Comparison of ENCODE assay signal across 12 cellular contexts in the genomic region with DNA sequence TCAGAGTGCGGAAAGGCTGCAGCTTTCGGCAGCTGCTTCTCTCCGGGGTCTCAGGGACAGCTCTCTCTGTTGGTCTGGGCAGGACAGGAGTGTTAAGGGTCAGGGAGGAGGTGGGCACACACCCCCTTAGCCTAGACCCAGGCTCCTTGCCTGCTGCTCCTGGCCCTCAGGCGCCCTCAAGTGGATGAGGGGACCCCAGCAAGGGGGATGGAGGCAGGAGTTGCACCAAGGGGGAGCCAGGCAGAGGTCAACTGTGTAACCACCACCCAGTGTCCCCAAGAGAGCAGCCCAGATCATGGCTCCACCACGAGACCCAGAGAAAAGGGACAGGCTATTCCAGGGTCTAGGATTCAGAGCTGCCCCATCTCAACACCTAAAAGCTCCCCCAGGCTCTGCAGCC. TPM values are rescaled to one million over a fixed set of nuclear protein-coding genes. Genes with fewer than 3 reads are reported as not detected.
DNase-seq lines count a peak whose midpoint lies in the region; ATAC-seq and TF ChIP-seq lines count a peak whose summit lies in the region.
"Had no signal": no experiment of that assay in that cellular context is flagged by ENCODE, and none has a peak within 500 bp of the region (broad histone marks: within the 10 kb centered on the region; RNA-seq: fewer than 3 reads in every experiment).

No MANE protein-coding gene starts in this region.

- in situ Hi-C loops in KBM-7 (cut with MboI; ENCODE audit: low pct_unique_long_range_greater_than_20kb, low sequenced_read_pairs): no loop called here

- no peak overlapping the region for H3K4me2 ChIP-seq in OCI-LY3 (ENCODE audit: low read length)

- H3K79me2 ChIP-seq in OCI-LY3 (ENCODE audit: low read length): no peaks in the 10 kb centered on the region

- no peaks in the 10 kb centered on the region for H3K36me3 Mint-ChIP-seq in type B pancreatic cell

- DNase-seq in cardiac muscle cell (ENCODE audit: low read depth in 1 of 2, low spot score in 1 of 2) (no peak), right cardiac atrium (no peak), cerebellum (ENCODE audit: low spot score) (peak; percentile 10), type B pancreatic cell (ENCODE audit: extremely low spot score, unreplicated experiment) (no peak), NCI-H446 treated with DMSO at 0.1 percent for 48 hours (lab: John Stamatoyannopoulos, UW) (no peak), NCI-H524 (lab: John Stamatoyannopoulos, UW) (no peak), KBM-7 (no peak)
- DNase-seq: activated effector memory CD4-positive, alpha-beta T cell treated with Interleukin-2 at 50 U/mL for 16 hours; NCI-H524 treated with DMSO at 0.1 percent for 48 hours had no signal

- intact Hi-C loops in right cardiac atrium (cut with DNase I): no loop called here

- no peak overlapping the region for H3K4me3 Mint-ChIP-seq in type B pancreatic cell

- WGBS in right cardiac atrium: 86% methylated on average over 5 of the region's 5 CpGs

- H3K27me3 Mint-ChIP-seq in type B pancreatic cell: no peaks in the 10 kb centered on the region

- H3K36me3 ChIP-seq in cardiac muscle cell: no peaks in the 10 kb centered on the region
- no peaks in the 10 kb centered on the region for H3K36me3 ChIP-seq in OCI-LY3 (replicated peaks; ENCODE audit: low read depth, low read length)
- H3K36me3 ChIP-seq: prostate gland had no signal

- no peaks in the 10 kb centered on the region for H3K27me3 ChIP-seq in cardiac muscle cell
- no peaks in the 10 kb centered on the region for H3K27me3 ChIP-seq in right cardiac atrium (ENCODE audit: control insufficient read depth, insufficient read depth)
- no peaks in the 10 kb centered on the region for H3K27me3 ChIP-seq in OCI-LY3 (ENCODE audit: low read depth, low read length)

- ATAC-seq in right cardiac atrium: no peak

- TF ChIP-seq CTCF in cardiac muscle cell (IDR thresholded peaks at IDR 0.05; ENCODE audit: low read depth, low read length): peak; percentile 28
- TF ChIP-seq CTCF in OCI-LY3 (IDR thresholded peaks at IDR 0.05; ENCODE audit: low read depth, low read length): peak; percentile 55
- TF ChIP-seq CTCF in type B pancreatic cell (conservative IDR thresholded peaks at IDR 0.05): peak; percentile 37

- no peak overlapping the region for H3K9ac ChIP-seq in OCI-LY3 (ENCODE audit: low read length)

- no peaks in the 10 kb centered on the region for H3K9me3 Mint-ChIP-seq in type B pancreatic cell

- H3K27ac Mint-ChIP-seq in type B pancreatic cell: no peak overlapping the region

- H3K4me1 ChIP-seq in cardiac muscle cell (ENCODE audit: low read depth) (peaks cover 5% of the 10 kb centered on the region), right cardiac atrium (ENCODE audit: control insufficient read depth, insufficient read depth, low read length) (no peaks in the 10 kb centered on the region), OCI-LY3 (ENCODE audit: low read length) (peaks cover 15% of the 10 kb centered on the region)
- H3K4me1 ChIP-seq: prostate gland had no signal

- no peak overlapping the region for H3K4me3 ChIP-seq in cardiac muscle cell
- no peak overlapping the region for H3K4me3 ChIP-seq in right cardiac atrium (ENCODE audit: low read length)
- H3K4me3 ChIP-seq in OCI-LY3 (ENCODE audit: low read length): no peak overlapping the region
- H3K4me3 ChIP-seq: prostate gland had no signal

- H2AFZ ChIP-seq in OCI-LY3 (ENCODE audit: low read depth, low read length): no peak overlapping the region

- peaks cover 25% of the 10 kb centered on the region for H3K4me1 Mint-ChIP-seq in type B pancreatic cell (ENCODE audit: unreplicated experiment)

- H3K27ac ChIP-seq in cardiac muscle cell (no peak overlapping the region), right cardiac atrium (ENCODE audit: low read length) (no peak overlapping the region), OCI-LY3 (ENCODE audit: low read length) (no peak overlapping the region)
- H3K27ac ChIP-seq: prostate gland had no signal

- H4K20me1 ChIP-seq in OCI-LY3 (ENCODE audit: insufficient read depth, low read length): no peaks in the 10 kb centered on the region

- H3K9me3 ChIP-seq in cardiac muscle cell (ENCODE audit: low read depth): no peaks in the 10 kb centered on the region
- H3K9me3 ChIP-seq in right cardiac atrium (ENCODE audit: control insufficient read depth, low read length): no peaks in the 10 kb centered on the region
- no peaks in the 10 kb centered on the region for H3K9me3 ChIP-seq in OCI-LY3 (ENCODE audit: insufficient read depth, low read length)
- H3K9me3 ChIP-seq: prostate gland had no signal

RNA-seq across cellular contexts. Expression of a gene that starts 26.9 kb away (rescaled TPM):
- total RNA-seq in cardiac muscle cell (1.3 and 5.0 TPM in 2 replicates), right cardiac atrium (10 to 100 TPM in 1 of 4 donors, 1 to 10 TPM in 3; 4.9 to 10.9 (median 6.9) TPM), cerebellum (118 TPM), type B pancreatic cell (ENCODE audit: low replicate concordance) (13.8 TPM in 2 replicates)
- polyA plus RNA-seq in cardiac muscle cell (0.85 and 3.9 TPM in 2 replicates), right cardiac atrium (12.8 TPM)
- total RNA-seq: HT1080 had no signal
